Comparison of ENCODE assay signal across 28 cellular contexts in genomic region chr20:31578448-31579138, GRCh38. TPM values are rescaled to one million over a fixed set of nuclear protein-coding genes. Genes with fewer than 3 reads are reported as not detected.
DNase-seq lines count a peak whose midpoint lies in the region; ATAC-seq, FAIRE-seq and TF ChIP-seq lines count a peak whose summit lies in the region.
"Had no signal": no experiment of that assay in that cellular context is flagged by ENCODE, and none has a peak within 500 bp of the region (broad histone marks: within the 10 kb centered on the region; RNA-seq: fewer than 3 reads in every experiment).

No MANE protein-coding gene starts in this region.

- no peaks in the 10 kb centered on the region for H3K9me1 ChIP-seq in K562 (ENCODE audit: control insufficient read depth, insufficient read depth, low read length)

- FAIRE-seq in K562 (lab: Jason Lieb, UNC) (no peak), H54 (lab: Jason Lieb, UNC) (no peak)
- FAIRE-seq: A549, GM18507, RCC 7860 had no signal

- no peak overlapping the region for H3K4me2 ChIP-seq in K562 (ENCODE audit: insufficient read depth, low read length)
- H3K4me2 ChIP-seq in neural progenitor cell = no peak overlapping the region
- H3K4me2 ChIP-seq: A549, SK-N-SH had no signal

- H3K79me2 ChIP-seq in K562 (ENCODE audit: control insufficient read depth, insufficient read depth, low read length) = peaks cover 8% of the 10 kb centered on the region
- no peaks in the 10 kb centered on the region for H3K79me2 ChIP-seq in neural progenitor cell (ENCODE audit: low read depth)

- no peak for TF ChIP-seq EP300 in K562 (IDR thresholded peaks at IDR 0.05; ENCODE audit: low read length)

- H3K27me3 ChIP-seq in K562 (ENCODE audit: control insufficient read depth in 2 of 2, insufficient read depth in 2 of 2, low read length in 2 of 2) (no peaks in the 10 kb centered on the region), neural progenitor cell (no peaks in the 10 kb centered on the region)

- TF ChIP-seq CTCF in 22Rv1 (IDR thresholded peaks at IDR 0.05) (no peak), K562 (IDR thresholded peaks at IDR 0.05 in 2 of 3, conservative IDR thresholded peaks at IDR 0.05 in 1 of 3; ENCODE audit: insufficient read depth in 2 of 3, low read depth in 1 of 3, low read length in 3 of 3) (no peak), neural progenitor cell (IDR thresholded peaks at IDR 0.05) (no peak)

- DNase-seq in K562 (ENCODE audit: extremely low read depth in 1 of 4, low spot score in 3 of 4) (no peak), neural progenitor cell (ENCODE audit: low spot score) (no peak), H54 (ENCODE audit: insufficient read length, low spot score) (no peak), NCI-H146 treated with DMSO at 0.1 percent for 48 hours (lab: John Stamatoyannopoulos, UW; ENCODE audit: unreplicated experiment) (no peak)
- DNase-seq in activated naive CD4-positive, alpha-beta T cell treated with anti-CD3 and anti-CD28 coated beads for 36 hours = no peak
- DNase-seq: C1 segment of cervical spinal cord, COR-L47, DMS79 treated with DMSO at 0.1 percent for 48 hours, GM23248, KBM-7, NCI-H1105, NCI-H1436 treated with DMSO at 0.1 percent for 48 hours, NCI-H2029, NCI-H446, NCI-H524 treated with DMSO at 0.1 percent for 48 hours, NCI-H774, SK-N-SH, SW 1271 had no signal

- in situ Hi-C loops in K562 (cut with MboI) = loop anchor here (25.0 kb wide), 1 partner anchor 1059 kb away; no protein-coding TSS in a partner anchor

- H3K4me3 ChIP-seq in K562 (no peak overlapping the region), neural progenitor cell (no peak overlapping the region)
- H3K4me3 ChIP-seq: A549, GM23248 had no signal

- no peak for ATAC-seq in K562
- ATAC-seq: A549, HCT116 had no signal

- peaks cover 7% of the 10 kb centered on the region for H3K27me3 Mint-ChIP-seq in neural progenitor cell (ENCODE audit: insufficient read depth, low read depth)
- no peaks in the 10 kb centered on the region for H3K27me3 Mint-ChIP-seq in activated naive CD4-positive, alpha-beta T cell treated with anti-CD3 and anti-CD28 coated beads for 36 hours (ENCODE audit: low read depth)

- peaks cover 30% of the 10 kb centered on the region for H3F3A ChIP-seq in neural progenitor cell (ENCODE audit: low read depth)

- H3K9me3 Mint-ChIP-seq in neural progenitor cell = peaks cover 2% of the 10 kb centered on the region
- H3K9me3 Mint-ChIP-seq in activated naive CD4-positive, alpha-beta T cell treated with anti-CD3 and anti-CD28 coated beads for 36 hours = no peaks in the 10 kb centered on the region

- H3K36me3 Mint-ChIP-seq in neural progenitor cell = peaks cover 9% of the 10 kb centered on the region
- H3K36me3 Mint-ChIP-seq in activated naive CD4-positive, alpha-beta T cell treated with anti-CD3 and anti-CD28 coated beads for 36 hours (ENCODE audit: low read depth) = no peaks in the 10 kb centered on the region
- H3K36me3 Mint-ChIP-seq: CD4-positive, alpha-beta memory T cell had no signal

- H3K27ac ChIP-seq in 22Rv1 = peak overlapping the region; percentile 29; the same call in 1 of the 2 replicates
- H3K27ac ChIP-seq in K562 (ENCODE audit: extremely low read depth, low read depth, low read length) = no peak overlapping the region
- no peak overlapping the region for H3K27ac ChIP-seq in neural progenitor cell
- H3K27ac ChIP-seq: GM23248 had no signal

- peak overlapping the region; percentile 82 for H3K27ac Mint-ChIP-seq in neural progenitor cell
- no peak overlapping the region for H3K27ac Mint-ChIP-seq in activated naive CD4-positive, alpha-beta T cell treated with anti-CD3 and anti-CD28 coated beads for 36 hours

- CTCF ChIA-PET in K562 (lab: Yijun Ruan, JAX; ENCODE audit: low intra/inter-chr PET ratio) = no interaction called here
- CTCF ChIA-PET in activated naive CD4-positive, alpha-beta T cell treated with anti-CD3 and anti-CD28 coated beads for 36 hours (lab: Charles Lee) = interaction anchor here (0.6 to 14.0 kb wide), 5 partner anchors 9 to 33 kb away, joined by 3 to 330 read pairs (median 6); no protein-coding TSS in a partner anchor

- no peak for TF ChIP-seq RAD21 in K562 (CRISPR knock-in tag; conservative IDR thresholded peaks at IDR 0.05 in 1 of 2, IDR thresholded peaks at IDR 0.05 in 1 of 2)

- H3K36me3 ChIP-seq in ES-I3 (ENCODE audit: insufficient read depth, low read length) (0 out of 2 replicates have a peak, but pooled peaks cover 3% of the 10 kb centered on the region), K562 (ENCODE audit: control insufficient read depth, insufficient read depth, low read length) (no peaks in the 10 kb centered on the region), neural progenitor cell (no peaks in the 10 kb centered on the region)

- H3K9me3 ChIP-seq in ES-I3 (ENCODE audit: control insufficient read depth, insufficient read depth, low read length) = no peaks in the 10 kb centered on the region
- 0 out of 2 replicates have a peak, but pooled peaks cover 4% of the 10 kb centered on the region for H3K9me3 ChIP-seq in K562 (replicated peaks; ENCODE audit: control insufficient read depth, insufficient read depth, low read depth, low read length)
- H3K9me3 ChIP-seq in neural progenitor cell (ENCODE audit: low read depth) = no peaks in the 10 kb centered on the region
- H3K9me3 ChIP-seq: A549, SK-N-SH had no signal

- H3K4me1 Mint-ChIP-seq in neural progenitor cell = peaks cover 36% of the 10 kb centered on the region
- H3K4me1 Mint-ChIP-seq in activated naive CD4-positive, alpha-beta T cell treated with anti-CD3 and anti-CD28 coated beads for 36 hours (ENCODE audit: low read depth) = peaks cover 12% of the 10 kb centered on the region

- H3K4me1 ChIP-seq in ES-I3 (ENCODE audit: insufficient read depth, low read length) = peaks cover 20% of the 10 kb centered on the region
- H3K4me1 ChIP-seq in K562 (replicated peaks in 1 of 2; ENCODE audit: control insufficient read depth in 2 of 2, insufficient read depth in 2 of 2, low read length in 2 of 2) = peaks cover 2 to 18% of the 10 kb centered on the region in 2 experiments; a peak in 3 of 5 replicates
- peaks cover 14% of the 10 kb centered on the region for H3K4me1 ChIP-seq in neural progenitor cell

- H4K20me1 ChIP-seq in K562 (replicated peaks; ENCODE audit: control insufficient read depth, insufficient read depth, low read length) (no peaks in the 10 kb centered on the region), neural progenitor cell (ENCODE audit: low read depth) (no peaks in the 10 kb centered on the region)

- no peak overlapping the region for H3K4me3 Mint-ChIP-seq in neural progenitor cell
- H3K4me3 Mint-ChIP-seq in activated naive CD4-positive, alpha-beta T cell treated with anti-CD3 and anti-CD28 coated beads for 36 hours = no peak overlapping the region

- POLR2A ChIA-PET in K562 (lab: Yijun Ruan, JAX) = interaction anchor here (0.7 to 2.6 kb wide), 8 partner anchors 8 to 29 kb away, joined by 3 to 14 read pairs (median 3); partner anchors contain the start of gene ID1

- 95% methylated on average over 20 of the region's 43 CpGs for WGBS in K562 (ENCODE audit: insufficient coverage, low coverage, missing lambda C conversion rate)

- BruUV-seq in K562 (replicated peaks; lab: Mats Ljungman, UMichigan) = no TSS peak

- intact Hi-C loops in K562 (cut with micrococcal nuclease) = no loop called here
- intact Hi-C loops in activated naive CD4-positive, alpha-beta T cell treated with anti-CD3 and anti-CD28 coated beads for 36 hours (cut with micrococcal nuclease) = no loop called here

- peak overlapping the region; percentile 16; the same call in 1 of the 2 replicates for H3K9ac ChIP-seq in ES-I3 (ENCODE audit: low read depth, low read length)
- H3K9ac ChIP-seq in K562 (ENCODE audit: insufficient read depth in 1 of 2, low read depth in 2 of 2, low read length in 2 of 2) = no peak overlapping the region
- no peak overlapping the region for H3K9ac ChIP-seq in neural progenitor cell
- H3K9ac ChIP-seq: GM23248, SK-N-SH had no signal

- H2AFZ ChIP-seq in K562 (ENCODE audit: low read depth, low read length) (no peak overlapping the region), neural progenitor cell (replicated peaks) (no peak overlapping the region)
- H2AFZ ChIP-seq: GM23248 had no signal

- TF ChIP-seq POLR2A in K562 (conservative IDR thresholded peaks at IDR 0.05) (no peak), H54 (IDR thresholded peaks at IDR 0.05; ENCODE audit: low read depth, low read length) (no peak)

RNA-seq across cellular contexts. Expression of gene ID1, which starts 26.5 kb away (rescaled TPM):
- 71.5 and 250 TPM in 2 replicates for total RNA-seq in K562 (2011; cell fraction: chromatin; rRNA removed; ENCODE audit: low replicate concordance)
- 362 and 403 TPM in 2 replicates for total RNA-seq in K562 (2011; cell fraction: nucleolus; rRNA removed)
- 143 and 176 TPM in 2 replicates for total RNA-seq in K562 (2011; cell fraction: nucleoplasm; rRNA removed)
- total RNA-seq in K562 (2014; rRNA removed) (358 and 410 TPM in 2 replicates), K562 (2014; rRNA removed; fragmentation: Illumina TruSeq; extraction: Trizol) (40.1 and 40.5 TPM in 2 replicates), K562 (2015; rRNA removed; fragmentation: Illumina TruSeq; extraction: Trizol) (65.0 and 66.8 TPM in 2 replicates), K562 (2021) (160 and 167 TPM in 2 replicates), neural progenitor cell (ENCODE audit: low replicate concordance) (80.8 and 133 TPM in 2 replicates)
- polyA plus RNA-seq in K562 (2011; rRNA removed) (75.8 and 119 TPM in 2 replicates), K562 (2014; fragmentation: Illumina TruSeq; extraction: Trizol) (20.8 and 50.8 TPM in 2 replicates), K562 (2014; fragmentation: Nextera tagmentation; extraction: Ambion mirVana) (1 to 10 TPM; 1.4 to 4.4 TPM), K562 (2014; rRNA removed) (298 and 319 TPM in 2 replicates)
- 230 and 856 TPM in 2 replicates for polyA plus RNA-seq in K562 (2011; cell fraction: cytosol; rRNA removed)
- polyA plus RNA-seq in K562 (2011; cell fraction: nucleus; rRNA removed) = 232 and 726 TPM in 2 replicates
- 82.5 and 140 TPM in 2 replicates for polyA plus RNA-seq in K562 (2012)
- polyA minus RNA-seq in K562 (2011; rRNA and poly(A)+ RNA removed) = 14.9 and 32.5 TPM in 2 replicates
- 90.2 and 138 TPM in 2 replicates for polyA minus RNA-seq in K562 (2011; cell fraction: cytosol; rRNA and poly(A)+ RNA removed)
- 183 and 246 TPM in 2 replicates for polyA minus RNA-seq in K562 (2011; cell fraction: nucleus; rRNA and poly(A)+ RNA removed)
- total RNA-seq in activated naive CD4-positive, alpha-beta T cell treated with anti-CD3 and anti-CD28 coated beads for 36 hours = 1 to 10 TPM; 1.8 to 2.4 TPM

RNA-seq across cellular contexts. Expression of gene COX4I2, which starts 59.1 kb away (rescaled TPM):
- total RNA-seq in K562 (2011; cell fraction: chromatin; rRNA removed; ENCODE audit: low replicate concordance) = not detected in 2 replicates
- not detected in 2 replicates for total RNA-seq in K562 (2011; cell fraction: nucleolus; rRNA removed)
- total RNA-seq in K562 (2011; cell fraction: nucleoplasm; rRNA removed) = not detected in 2 replicates
- total RNA-seq in K562 (2014; rRNA removed) (not detected in 2 replicates), K562 (2014; rRNA removed; fragmentation: Illumina TruSeq; extraction: Trizol) (not detected in 2 replicates), K562 (2015; rRNA removed; fragmentation: Illumina TruSeq; extraction: Trizol) (not detected in 2 replicates), K562 (2021) (not detected in 2 replicates), neural progenitor cell (ENCODE audit: low replicate concordance) (not detected in 2 replicates)
- polyA plus RNA-seq in K562 (2011; rRNA removed) (not detected in 2 replicates), K562 (2014; fragmentation: Illumina TruSeq; extraction: Trizol) (not detected in 2 replicates), K562 (2014; fragmentation: Nextera tagmentation; extraction: Ambion mirVana) (not detected), K562 (2014; rRNA removed) (not detected in 2 replicates)
- not detected in 2 replicates for polyA plus RNA-seq in K562 (2011; cell fraction: cytosol; rRNA removed)
- polyA plus RNA-seq in K562 (2011; cell fraction: nucleus; rRNA removed) = not detected in 2 replicates
- polyA plus RNA-seq in K562 (2012) = not detected in 2 replicates
- not detected in 2 replicates for polyA minus RNA-seq in K562 (2011; rRNA and poly(A)+ RNA removed)
- not detected in 2 replicates for polyA minus RNA-seq in K562 (2011; cell fraction: cytosol; rRNA and poly(A)+ RNA removed)
- polyA minus RNA-seq in K562 (2011; cell fraction: nucleus; rRNA and poly(A)+ RNA removed) = not detected in 2 replicates
- not detected for total RNA-seq in activated naive CD4-positive, alpha-beta T cell treated with anti-CD3 and anti-CD28 coated beads for 36 hours
- total RNA-seq: CD4-positive, alpha-beta memory T cell; GM23248; HT-29; LHCN-M2; MCF 10A had no signal
- polyA plus RNA-seq: A549; CD4-positive, alpha-beta memory T cell; GM23248 had no signal

Comparison
In these comparisons a context has a peak if more than half of its experiments do, and no peak if none do; other contexts are left out.
1. RNA of gene ID1, which starts 26.5 kb away (total RNA-seq): 40.1 to 410 TPM in K562 and 80.8 to 133 TPM in neural progenitor cell; 1.8 to 2.4 TPM in activated naive CD4-positive, alpha-beta T cell treated with anti-CD3 and anti-CD28 coated beads for 36 hours; every median in the first group is over 10 times any median in the second.